ENCODE assay signal across 1 cellular context in genomic region chr5:91373600-91373999, GRCh38.
A peak's percentile ranks its signal among the peaks of the same experiment; 100 is the strongest.
TF ChIP-seq lines count a peak whose summit lies in the region.

No MANE protein-coding gene starts in this region.

TF ChIP-seq in K562, 482 proteins besides CTCF, POLR2A, EP300 and RAD21:
- TF ChIP-seq POLR2AphosphoS2 (IDR thresholded peaks at IDR 0.05; ENCODE audit: low read length) = 0 out of 2 replicates have a peak, but pooled peaks have one; percentile 60
- 0 out of 2 replicates have a peak, but pooled peaks have one; percentile 19 for TF ChIP-seq POLR2AphosphoS5 (IDR thresholded peaks at IDR 0.05; ENCODE audit: control insufficient read depth, insufficient read depth, low read depth, low read length)
- no peak for TF ChIP-seq CLOCK (CRISPR knock-in tag; IDR thresholded peaks at IDR 0.05; ENCODE audit: borderline replicate concordance)
